ENCODE assay signal across 1 cellular context in the genomic region with DNA sequence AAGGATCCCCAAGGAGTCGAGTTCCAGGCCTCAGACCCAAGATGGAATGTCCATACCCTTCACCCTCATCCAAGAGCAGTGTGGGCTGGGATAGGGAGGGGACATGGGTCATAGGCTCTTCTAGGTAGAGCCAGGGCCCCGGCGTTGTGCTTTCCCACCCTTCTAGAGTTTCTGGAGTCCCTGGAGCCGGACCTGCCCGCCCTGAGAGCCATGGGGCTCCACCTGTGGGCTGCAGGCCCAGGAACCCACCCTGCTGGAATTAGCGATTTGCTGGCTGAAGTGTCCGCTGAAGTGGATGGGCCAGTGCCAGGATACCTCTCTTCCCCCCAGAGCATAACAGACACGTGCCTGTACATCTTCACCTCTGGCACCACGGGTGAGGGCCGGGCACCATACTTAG.
TF ChIP-seq lines count a peak whose summit lies in the region.

No MANE protein-coding gene starts in this region.

TF ChIP-seq in H1, 55 proteins besides CTCF, POLR2A, EP300 and RAD21:
- TF ChIP-seq USF2 (IDR thresholded peaks at IDR 0.05; ENCODE audit: low read length) (no peak), KDM5A (IDR thresholded peaks at IDR 0.05; ENCODE audit: low read length) (no peak), RXRA (IDR thresholded peaks at IDR 0.05; ENCODE audit: insufficient read depth, low read depth, low read length) (no peak), MAFK (IDR thresholded peaks at IDR 0.05; ENCODE audit: low read depth, low read length) (no peak), EGR1 (IDR thresholded peaks at IDR 0.05; ENCODE audit: borderline replicate concordance, low read depth, low read length) (no peak)
- TF ChIP-seq, protein P1, sequence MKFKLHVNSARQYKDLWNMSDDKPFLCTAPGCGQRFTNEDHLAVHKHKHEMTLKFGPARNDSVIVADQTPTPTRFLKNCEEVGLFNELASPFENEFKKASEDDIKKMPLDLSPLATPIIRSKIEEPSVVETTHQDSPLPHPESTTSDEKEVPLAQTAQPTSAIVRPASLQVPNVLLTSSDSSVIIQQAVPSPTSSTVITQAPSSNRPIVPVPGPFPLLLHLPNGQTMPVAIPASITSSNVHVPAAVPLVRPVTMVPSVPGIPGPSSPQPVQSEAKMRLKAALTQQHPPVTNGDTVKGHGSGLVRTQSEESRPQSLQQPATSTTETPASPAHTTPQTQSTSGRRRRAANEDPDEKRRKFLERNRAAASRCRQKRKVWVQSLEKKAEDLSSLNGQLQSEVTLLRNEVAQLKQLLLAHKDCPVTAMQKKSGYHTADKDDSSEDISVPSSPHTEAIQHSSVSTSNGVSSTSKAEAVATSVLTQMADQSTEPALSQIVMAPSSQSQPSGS (IDR thresholded peaks at IDR 0.05; ENCODE audit: low read length) = no peak
- TF ChIP-seq, protein P2, sequence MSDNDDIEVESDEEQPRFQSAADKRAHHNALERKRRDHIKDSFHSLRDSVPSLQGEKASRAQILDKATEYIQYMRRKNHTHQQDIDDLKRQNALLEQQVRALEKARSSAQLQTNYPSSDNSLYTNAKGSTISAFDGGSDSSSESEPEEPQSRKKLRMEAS (IDR thresholded peaks at IDR 0.05) = no peak
TF ChIP-seq in H1: peak in this region for 0.
